In genomic region chr16:19391185-19391776, GRCh38 we compare ENCODE assay signal across 10 cellular contexts. TPM values are rescaled to one million over a fixed set of nuclear protein-coding genes. Genes with fewer than 3 reads are reported as not detected.
"Had no signal": no experiment of that assay in that cellular context is flagged by ENCODE, and none has a peak within 500 bp of the region (broad histone marks: within the 10 kb centered on the region; RNA-seq: fewer than 3 reads in every experiment).

No MANE protein-coding gene starts in this region.

RNA-seq across cellular contexts. Expression of gene TMC5, which starts 26.4 kb away (rescaled TPM):
- total RNA-seq: activated naive CD4-positive, alpha-beta T cell treated with anti-CD3 and anti-CD28 coated beads for 36 hours; activated naive CD4-positive, alpha-beta T cell treated with anti-CD3 and anti-CD28 coated beads, Interleukin-2, amount 50 U/mL, for 72 hours; activated naive CD8-positive, alpha-beta T cell treated with anti-CD3 and anti-CD28 coated beads for 36 hours; activated naive CD8-positive, alpha-beta T cell treated with anti-CD3 and anti-CD28 coated beads, Interleukin-2, amount 10 ng/mL, durations not matched to agents 7 days and 5 days; activated T-cell treated with anti-CD3 and anti-CD28 coated beads, Interleukin-2, amount 50 U/mL, for 72 hours; activated T-helper 2 cell treated with anti-CD3 and anti-CD28 coated beads, Interferon-gamma antibody, Interleukin-2, Interleukin-4, amounts not matched to agents 10 μg/mL and 5 μg/mL and 100 μg/mL, durations not matched to agents 14 hours and 24 hours and 36 hours; ascending aorta; cardiac septum; chondrocyte had no signal
- polyA plus RNA-seq: cardiac muscle cell had no signal
